In the genomic region with DNA sequence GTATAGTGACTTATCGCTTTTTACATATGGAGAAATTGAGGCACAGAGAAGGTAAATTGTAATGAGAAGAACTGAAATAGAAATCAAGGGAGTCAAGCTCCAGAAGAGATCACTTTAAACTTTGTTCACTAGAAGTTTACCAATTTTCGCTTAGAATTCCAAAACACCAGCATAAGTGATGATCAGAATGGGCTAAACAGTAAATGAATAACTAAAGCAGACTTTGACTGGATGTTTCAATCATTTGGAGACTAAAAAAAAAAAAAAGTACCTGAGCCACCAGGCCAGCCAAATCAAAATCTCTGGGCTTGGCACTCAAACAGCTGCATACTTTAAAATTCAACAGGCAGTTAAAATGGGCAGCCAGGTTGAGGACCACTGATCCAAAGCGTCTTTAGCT, we compare ENCODE assay signal across 27 cellular contexts. TPM values are rescaled to one million over a fixed set of nuclear protein-coding genes. Genes with fewer than 3 reads are reported as not detected.
"Had no signal": no experiment of that assay in that cellular context is flagged by ENCODE, and none has a peak within 500 bp of the region (broad histone marks: within the 10 kb centered on the region; RNA-seq: fewer than 3 reads in every experiment).

No MANE protein-coding gene starts in this region.

- H3K4me1 Mint-ChIP-seq: activated B cell treated with CpG ODN at 0.5 μM for 24 hours, mesothelial cell of epicardium, nephron progenitor cell had no signal

- H3K9me3 ChIP-seq: adrenal gland, heart left ventricle, left lung, tibial artery had no signal

- H3K36me3 Mint-ChIP-seq: mesothelial cell of epicardium; stimulated activated effector memory CD8-positive, alpha-beta T cell treated with anti-CD3 and anti-CD28 coated beads, Interleukin-12 subunit alpha, Interleukin-12 subunit beta, amount 100 ng/mL, for 72 hours had no signal

- H3K27ac ChIP-seq: adrenal gland, dorsolateral prefrontal cortex, parathyroid adenoma, tibial artery had no signal

- H3K4me3 Mint-ChIP-seq: activated B cell treated with CpG ODN at 0.5 μM for 24 hours; activated CD4-positive, alpha-beta T cell treated with anti-CD3 and anti-CD28 coated beads for 36 hours; activated naive CD8-positive, alpha-beta T cell; activated T-cell treated with anti-CD3 and anti-CD28 coated beads, Interleukin-2, amount 50 U/mL, for 24 hours; central memory CD8-positive, alpha-beta T cell; mesothelial cell of epicardium; nephron progenitor cell; stimulated activated naive CD8-positive, alpha-beta T cell treated with anti-CD3 and anti-CD28 coated beads, Interleukin-15, amount 100 ng/mL, for 72 hours; T-helper 1 cell treated with Interleukin-12 subunit alpha and Interleukin-12 subunit beta and Interleukin-4 antibody, amounts not matched to agents 30 μg/mL and 1 μg/mL, for 36 hours had no signal

- H3K9me3 Mint-ChIP-seq: activated B cell treated with CpG ODN at 0.5 μM for 24 hours; activated T-cell treated with anti-CD3 and anti-CD28 coated beads, Interleukin-2, amount 50 U/mL, for 24 hours; activated T-helper 2 cell treated with anti-CD3 and anti-CD28 coated beads, Interferon-gamma antibody, Interleukin-2, Interleukin-4, amounts not matched to agents 10 μg/mL and 5 μg/mL and 100 μg/mL, durations not matched to agents 14 hours and 24 hours and 36 hours; central memory CD8-positive, alpha-beta T cell; mesothelial cell of epicardium; nephron progenitor cell; stimulated activated effector memory CD8-positive, alpha-beta T cell treated with anti-CD3 and anti-CD28 coated beads, Interleukin-12 subunit alpha, Interleukin-12 subunit beta, amount 100 ng/mL, for 72 hours; stimulated activated naive CD8-positive, alpha-beta T cell treated with anti-CD3 and anti-CD28 coated beads, Interleukin-15, amount 100 ng/mL, for 72 hours; T-helper 1 cell treated with Interleukin-12 subunit alpha and Interleukin-12 subunit beta and Interleukin-4 antibody, amounts not matched to agents 30 μg/mL and 1 μg/mL, for 36 hours had no signal

- ATAC-seq: activated CD4-positive, alpha-beta T cell treated with anti-CD3 and anti-CD28 coated beads for 36 hours; heart left ventricle; left lung; stimulated activated effector memory CD8-positive, alpha-beta T cell treated with anti-CD3 and anti-CD28 coated beads, Interleukin-12 subunit alpha, Interleukin-12 subunit beta, amount 100 ng/mL, for 72 hours; stimulated activated naive CD8-positive, alpha-beta T cell treated with anti-CD3 and anti-CD28 coated beads, Interleukin-15, amount 100 ng/mL, for 72 hours had no signal

- FAIRE-seq: astrocyte, colon had no signal

- H3K4me1 ChIP-seq: adrenal gland, parathyroid adenoma, tibial artery had no signal

- H3K27ac Mint-ChIP-seq: activated B cell treated with CpG ODN at 0.5 μM for 24 hours; activated CD4-positive, alpha-beta T cell treated with anti-CD3 and anti-CD28 coated beads for 36 hours; activated naive CD8-positive, alpha-beta T cell; activated T-cell treated with anti-CD3 and anti-CD28 coated beads, Interleukin-2, amount 50 U/mL, for 24 hours; activated T-helper 2 cell treated with anti-CD3 and anti-CD28 coated beads, Interferon-gamma antibody, Interleukin-2, Interleukin-4, amounts not matched to agents 10 μg/mL and 5 μg/mL and 100 μg/mL, durations not matched to agents 14 hours and 24 hours and 36 hours; mesothelial cell of epicardium; nephron progenitor cell; T-helper 1 cell treated with Interleukin-12 subunit alpha and Interleukin-12 subunit beta and Interleukin-4 antibody, amounts not matched to agents 30 μg/mL and 1 μg/mL, for 36 hours had no signal

- H3K4me3 ChIP-seq: adrenal gland, dorsolateral prefrontal cortex, heart left ventricle, left lung, tibial artery had no signal

- DNase-seq: activated B cell treated with CpG ODN at 0.5 μM for 24 hours; activated CD4-positive, alpha-beta T cell treated with anti-CD3 and anti-CD28 coated beads for 36 hours; activated CD4-positive, alpha-beta T cell treated with anti-CD3 and anti-CD28 coated beads, Interleukin-2, amount 50 U/mL, for 4 hours; activated CD8-positive, alpha-beta memory T cell treated with anti-CD3 and anti-CD28 coated beads for 24 hours; activated CD8-positive, alpha-beta memory T cell treated with anti-CD3 and anti-CD28 coated beads, Interleukin-2, amount 50 U/mL, for 4 hours; activated naive CD4-positive, alpha-beta T cell; activated T-cell treated with anti-CD3 and anti-CD28 coated beads, Interleukin-2, amount 50 U/mL, for 24 hours; adrenal gland; dorsolateral prefrontal cortex; heart left ventricle; islet precursor cell; left lung; nephron progenitor cell; nucleus accumbens; stimulated activated CD4-positive, alpha-beta T cell treated with anti-CD3 and anti-CD28 coated beads, Interleukin-2, amount 100 ng/mL, for 24 hours; stimulated activated naive CD8-positive, alpha-beta T cell treated with anti-CD3 and anti-CD28 coated beads, Interleukin-15, amount 100 ng/mL, for 72 hours; tibial artery had no signal

- H3K27me3 Mint-ChIP-seq: activated CD4-positive, alpha-beta T cell treated with anti-CD3 and anti-CD28 coated beads for 36 hours; activated naive CD8-positive, alpha-beta T cell; activated T-cell treated with anti-CD3 and anti-CD28 coated beads, Interleukin-2, amount 50 U/mL, for 24 hours; central memory CD8-positive, alpha-beta T cell; stimulated activated naive CD8-positive, alpha-beta T cell treated with anti-CD3 and anti-CD28 coated beads, Interleukin-15, amount 100 ng/mL, for 72 hours had no signal

RNA-seq across cellular contexts. Expression of a gene that starts 38.2 kb away (rescaled TPM):
- total RNA-seq: lung microvascular endothelial cell had no signal
